16 cellular contexts compared by ENCODE assay signal in genomic region chr12:105485321-105485910, GRCh38.
DNase-seq lines count a peak whose midpoint lies in the region; ATAC-seq and TF ChIP-seq lines count a peak whose summit lies in the region.
"Had no signal": no experiment of that assay in that cellular context is flagged by ENCODE, and none has a peak within 500 bp of the region (broad histone marks: within the 10 kb centered on the region; RNA-seq: fewer than 3 reads in every experiment).

No MANE protein-coding gene starts in this region.

- no peaks in the 10 kb centered on the region for H3K4me1 Mint-ChIP-seq in stimulated activated naive CD8-positive, alpha-beta T cell treated with anti-CD3 and anti-CD28 coated beads, Interleukin-15, amount 100 ng/mL, for 72 hours

- intact Hi-C loops in Right ventricle myocardium superior (cut with DNase I), result no loop called here
- intact Hi-C loops in ovary (cut with DNase I), result no loop called here

- no peak overlapping the region for H3K27ac Mint-ChIP-seq in stimulated activated naive CD8-positive, alpha-beta T cell treated with anti-CD3 and anti-CD28 coated beads, Interleukin-15, amount 100 ng/mL, for 72 hours

- peaks cover 5% of the 10 kb centered on the region for H3K4me1 ChIP-seq in ovary (ENCODE audit: insufficient read depth)
- H3K4me1 ChIP-seq: foreskin keratinocyte, spleen had no signal

- 6 to 19% (median 8%) methylated on average over 8 of the region's 8 CpGs for WGBS in ovary, 3 donors

- ATAC-seq in Right ventricle myocardium superior (ENCODE audit: poor library complexity), result peak; percentile 57
- no peak for ATAC-seq in stimulated activated naive CD8-positive, alpha-beta T cell treated with anti-CD3 and anti-CD28 coated beads, Interleukin-15, amount 100 ng/mL, for 72 hours
- ATAC-seq: foreskin keratinocyte, HCT116 had no signal

- no peak overlapping the region for H3K4me3 ChIP-seq in ovary
- H3K4me3 ChIP-seq: BLaER1 treated with 17β-estradiol and CSF1 and Interleukin-3, amounts not matched to agents 10 nM and 100 nM; spleen had no signal

- no peak overlapping the region for H3K27ac ChIP-seq in ovary
- H3K27ac ChIP-seq: BLaER1 treated with 17β-estradiol and CSF1 and Interleukin-3, amounts not matched to agents 10 nM and 100 nM; foreskin keratinocyte had no signal

- H3K9me3 ChIP-seq in ovary, result no peaks in the 10 kb centered on the region
- H3K9me3 ChIP-seq: BLaER1 treated with 17β-estradiol and CSF1 and Interleukin-3, amounts not matched to agents 10 nM and 100 nM; spleen had no signal

- peaks cover 18% of the 10 kb centered on the region for H3K27me3 Mint-ChIP-seq in stimulated activated naive CD8-positive, alpha-beta T cell treated with anti-CD3 and anti-CD28 coated beads, Interleukin-15, amount 100 ng/mL, for 72 hours

- TF ChIP-seq EP300 in ovary (IDR thresholded peaks at IDR 0.05), result no peak

- DNase-seq in EL (peak; percentile 91), amniotic epithelial cell (ENCODE audit: low read depth) (peak; percentile 96), Right ventricle myocardium superior (peak; percentile 56), ovary (peak; percentile 16 to 42 (median 25)), DMS153 (lab: John Stamatoyannopoulos, UW) (no peak), NOMO-1 (lab: John Stamatoyannopoulos, UW; ENCODE audit: unreplicated experiment in 2 of 2) (no peak)
- no peak for DNase-seq in stimulated activated CD4-positive, alpha-beta T cell treated with anti-CD3 and anti-CD28 coated beads, Interleukin-2, amount 100 ng/mL, for 48 hours
- no peak for DNase-seq in stimulated activated naive CD8-positive, alpha-beta T cell treated with anti-CD3 and anti-CD28 coated beads, Interleukin-15, amount 100 ng/mL, for 72 hours
- DNase-seq: NCI-H1436, NCI-H82, spleen, T-helper 2 cell had no signal

- TF ChIP-seq POLR2A in ovary (IDR thresholded peaks at IDR 0.05), result no peak

- no peak for TF ChIP-seq CTCF in ovary (IDR thresholded peaks at IDR 0.05)

- no peaks in the 10 kb centered on the region for H3K27me3 ChIP-seq in ovary
- H3K27me3 ChIP-seq: BLaER1 treated with 17β-estradiol and CSF1 and Interleukin-3, amounts not matched to agents 10 nM and 100 nM; foreskin keratinocyte; spleen had no signal

- H3K36me3 ChIP-seq in ovary, result no peaks in the 10 kb centered on the region
- H3K36me3 ChIP-seq: BLaER1 treated with 17β-estradiol and CSF1 and Interleukin-3, amounts not matched to agents 10 nM and 100 nM; spleen had no signal

- H3K9me3 Mint-ChIP-seq in stimulated activated naive CD8-positive, alpha-beta T cell treated with anti-CD3 and anti-CD28 coated beads, Interleukin-15, amount 100 ng/mL, for 72 hours, result no peaks in the 10 kb centered on the region
- H3K9me3 Mint-ChIP-seq: brain had no signal

- no peak overlapping the region for H3K4me3 Mint-ChIP-seq in stimulated activated naive CD8-positive, alpha-beta T cell treated with anti-CD3 and anti-CD28 coated beads, Interleukin-15, amount 100 ng/mL, for 72 hours
- H3K4me3 Mint-ChIP-seq: brain had no signal

Comparison
In these comparisons a context has a peak if more than half of its experiments do, and no peak if none do; other contexts are left out.
1. DNase-seq: peak in EL (single experiment), amniotic epithelial cell (single experiment), Right ventricle myocardium superior (single experiment) and ovary (5 of 5); none in stimulated activated CD4-positive, alpha-beta T cell treated with anti-CD3 and anti-CD28 coated beads, Interleukin-2, amount 100 ng/mL, for 48 hours (0 of 2), DMS153 (single experiment), stimulated activated naive CD8-positive, alpha-beta T cell treated with anti-CD3 and anti-CD28 coated beads, Interleukin-15, amount 100 ng/mL, for 72 hours (0 of 2) and NOMO-1 (0 of 2).